1 cellular context compared by ENCODE assay signal in the genomic region with DNA sequence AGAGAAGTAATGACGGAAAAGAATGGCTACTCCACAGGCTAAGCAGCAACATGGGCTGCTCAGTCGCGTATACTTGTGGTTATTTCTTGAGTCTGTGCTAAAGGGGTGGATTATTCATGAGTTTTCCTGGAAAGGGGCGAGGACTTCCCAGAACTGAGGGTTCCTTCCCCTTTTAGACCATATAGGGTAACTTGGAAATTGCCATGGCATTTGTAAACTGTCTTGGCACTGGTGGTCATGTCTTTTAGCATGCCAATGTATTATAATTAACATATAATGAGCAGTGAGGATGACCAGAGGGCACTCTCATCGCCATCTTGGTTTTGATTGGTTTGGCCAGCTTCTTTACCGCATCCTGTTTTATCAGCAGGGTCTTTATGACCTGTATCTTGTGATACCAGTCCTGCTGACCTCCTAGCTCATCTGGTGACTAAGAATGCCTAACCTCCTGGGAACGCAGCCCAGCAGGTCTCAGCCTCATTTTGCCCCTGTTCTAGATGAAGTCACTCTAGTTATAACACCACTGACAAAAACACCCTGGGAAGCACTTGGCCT.
TF ChIP-seq lines count a peak whose summit lies in the region.

No MANE protein-coding gene starts in this region.

TF ChIP-seq in H1, 55 proteins besides CTCF, POLR2A, EP300 and RAD21:
- TF ChIP-seq NANOG (IDR thresholded peaks at IDR 0.05; ENCODE audit: insufficient read depth, low read depth, low read length, poor library complexity, severe bottlenecking) = no peak
- no peak for TF ChIP-seq RFX5 (IDR thresholded peaks at IDR 0.05; ENCODE audit: borderline replicate concordance, low read depth, low read length)
- no peak for TF ChIP-seq FOSL1 (IDR thresholded peaks at IDR 0.05; ENCODE audit: insufficient read depth, low read depth, low read length)
- TF ChIP-seq BCL11A (IDR thresholded peaks at IDR 0.05; ENCODE audit: low read depth in 2 of 2, low read length in 2 of 2) = no peak
- TF ChIP-seq CHD1 (IDR thresholded peaks at IDR 0.05; ENCODE audit: low read depth, low read length) = no peak
- no peak for TF ChIP-seq SUZ12 (IDR thresholded peaks at IDR 0.05; ENCODE audit: low read length)
- TF ChIP-seq JUN (IDR thresholded peaks at IDR 0.05; ENCODE audit: low read depth, low read length) = no peak
- no peak for TF ChIP-seq CREB1 (IDR thresholded peaks at IDR 0.05)
- no peak for TF ChIP-seq JUND (IDR thresholded peaks at IDR 0.05; ENCODE audit: low read length)
- TF ChIP-seq HDAC2 (IDR thresholded peaks at IDR 0.05; ENCODE audit: borderline replicate concordance in 1 of 2, low read depth in 2 of 2, low read length in 2 of 2) = no peak
